8 cellular contexts compared by ENCODE assay signal in the genomic region with DNA sequence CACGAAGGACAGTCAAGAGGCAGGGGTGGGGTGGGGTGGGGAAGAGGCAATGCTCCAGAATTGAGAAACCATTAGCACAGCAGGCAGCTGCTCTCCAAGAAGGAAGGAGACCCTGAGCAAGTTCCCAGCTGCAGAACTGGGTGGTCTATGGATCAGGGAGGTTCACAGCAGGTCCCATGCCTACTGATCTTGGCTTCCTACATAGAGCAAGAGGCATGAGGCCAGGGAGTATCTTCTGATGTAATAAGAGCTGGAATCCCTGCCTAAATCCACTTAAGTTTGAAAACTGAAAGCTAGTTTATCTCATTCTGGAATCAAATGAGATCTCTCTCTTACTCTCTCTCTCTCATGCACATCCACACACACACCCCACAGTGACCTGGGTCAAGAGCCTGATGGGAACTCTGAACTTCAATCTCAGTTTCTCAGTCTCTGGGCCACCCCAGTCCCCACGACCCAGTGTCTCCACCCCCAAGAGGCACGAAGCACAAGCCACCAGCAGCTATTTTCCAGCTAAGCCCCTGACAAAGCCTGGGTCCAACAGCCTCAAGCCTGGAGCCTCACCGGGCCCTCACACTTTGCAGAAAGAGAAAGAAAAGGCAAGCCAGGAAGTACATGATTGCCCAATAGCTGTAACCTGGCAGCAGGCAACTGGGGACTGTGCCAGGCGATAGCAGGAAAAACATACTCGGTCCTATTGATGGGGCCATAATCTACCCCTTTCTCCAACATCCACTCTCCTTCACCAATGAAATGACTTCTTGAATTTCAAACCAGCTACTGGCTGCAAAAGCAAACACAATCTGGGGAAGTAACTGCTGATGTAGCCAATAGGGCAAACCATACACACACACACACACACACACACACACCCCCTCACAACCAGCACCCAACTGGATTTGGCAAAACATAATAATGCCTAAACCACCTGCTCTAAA. TPM values are rescaled to one million over a fixed set of nuclear protein-coding genes. Genes with fewer than 3 reads are reported as not detected.
A peak's percentile ranks its signal among the peaks of the same experiment; 100 is the strongest.
DNase-seq lines count a peak whose midpoint lies in the region; FAIRE-seq and TF ChIP-seq lines count a peak whose summit lies in the region.

No MANE protein-coding gene starts in this region.

- no peak for TF ChIP-seq RAD21 in neural cell (conservative IDR thresholded peaks at IDR 0.05)

- DNase-seq in DMS53 (lab: John Stamatoyannopoulos, UW) (peak; percentile 95), NCI-H1092 (lab: John Stamatoyannopoulos, UW) (peak; percentile 96), esophagus squamous epithelium (lab: John Stamatoyannopoulos, UW) (no peak), D721Med (ENCODE audit: insufficient read length, low spot score) (no peak), cortex of kidney (lab: John Stamatoyannopoulos, UW) (no peak), GM12891 (ENCODE audit: insufficient read length, low spot score) (no peak)

- no peak for TF ChIP-seq EP300 in neural cell (conservative IDR thresholded peaks at IDR 0.05; ENCODE audit: poor library complexity, severe bottlenecking)

- FAIRE-seq in D721Med (lab: Jason Lieb, UNC) (no peak), GM12891 (lab: Jason Lieb, UNC) (no peak)

- no peak for TF ChIP-seq CTCF in WI38 (IDR thresholded peaks at IDR 0.05; ENCODE audit: low read depth, low read length)
- no peak for TF ChIP-seq CTCF in esophagus squamous epithelium (IDR thresholded peaks at IDR 0.05)
- no peak for TF ChIP-seq CTCF in neural cell (IDR thresholded peaks at IDR 0.05; ENCODE audit: poor library complexity, severe bottlenecking)
- no peak for TF ChIP-seq CTCF in D721Med (IDR thresholded peaks at IDR 0.05; ENCODE audit: insufficient read depth, missing control alignments)

- H3K4me3 ChIP-seq in WI38 (ENCODE audit: low read depth, low read length) (peak overlapping the region; percentile 99), esophagus squamous epithelium (peak overlapping the region; percentile 70 to 81 (median 76)), neural cell (ENCODE audit: low read length) (peak overlapping the region; percentile 80)

- H3K9me3 ChIP-seq in esophagus squamous epithelium (no peaks in the 10 kb centered on the region), neural cell (ENCODE audit: low read length) (no peaks in the 10 kb centered on the region)

- H3K27ac ChIP-seq in esophagus squamous epithelium (peak overlapping the region; percentile 83 to 93 (median 92)), neural cell (ENCODE audit: low read length) (no peak overlapping the region)

- intact Hi-C loops in esophagus squamous epithelium (cut with DNase I) = no loop called here

- no peaks in the 10 kb centered on the region for H3K9me2 ChIP-seq in neural cell (ENCODE audit: insufficient read depth, low read length)

- 6 to 12% methylated on average over 4 to 5 of the region's 6 CpGs for WGBS in esophagus squamous epithelium, 2 donors

- peaks cover 58% of the 10 kb centered on the region for H3K79me2 ChIP-seq in neural cell (replicated peaks; ENCODE audit: insufficient read depth, low read length)

- no peak overlapping the region for H3K9ac ChIP-seq in neural cell (ENCODE audit: low read length)

- H2AFZ ChIP-seq in neural cell (ENCODE audit: low read depth, low read length) = no peak overlapping the region

- H4K20me1 ChIP-seq in neural cell (ENCODE audit: insufficient read depth) = no peaks in the 10 kb centered on the region

- H3F3A ChIP-seq in neural cell (ENCODE audit: insufficient read depth, low read length, poor library complexity, severe bottlenecking) = no peaks in the 10 kb centered on the region

- H3K27me3 ChIP-seq in esophagus squamous epithelium = no peaks in the 10 kb centered on the region
- no peaks in the 10 kb centered on the region for H3K27me3 ChIP-seq in neural cell (ENCODE audit: insufficient read depth, low read depth, low read length)

- peaks cover 30 to 77% (median 44%) of the 10 kb centered on the region in 3 donors for H3K4me1 ChIP-seq in esophagus squamous epithelium

- H3K36me3 ChIP-seq in esophagus squamous epithelium (no peaks in the 10 kb centered on the region), neural cell (ENCODE audit: insufficient read depth, low read length) (no peaks in the 10 kb centered on the region)

- TF ChIP-seq POLR2A in esophagus squamous epithelium (IDR thresholded peaks at IDR 0.05) (peak in 1 of 4 donors; percentile 39), GM12891 (IDR thresholded peaks at IDR 0.05; ENCODE audit: low read depth, low read length) (no peak)

- no peak overlapping the region for H3K4me2 ChIP-seq in neural cell (ENCODE audit: low read length)

TF ChIP-seq in neural cell, 6 proteins besides CTCF, POLR2A, EP300 and RAD21:
- TF ChIP-seq EZH2 (IDR thresholded peaks at IDR 0.05; ENCODE audit: borderline replicate concordance, insufficient read depth, low read length, poor library complexity, severe bottlenecking) = no peak
- no peak for TF ChIP-seq SMC3 (conservative IDR thresholded peaks at IDR 0.05; ENCODE audit: poor library complexity)
- no peak for TF ChIP-seq MXI1 (conservative IDR thresholded peaks at IDR 0.05; ENCODE audit: poor library complexity, severe bottlenecking)
- TF ChIP-seq, protein P1, sequence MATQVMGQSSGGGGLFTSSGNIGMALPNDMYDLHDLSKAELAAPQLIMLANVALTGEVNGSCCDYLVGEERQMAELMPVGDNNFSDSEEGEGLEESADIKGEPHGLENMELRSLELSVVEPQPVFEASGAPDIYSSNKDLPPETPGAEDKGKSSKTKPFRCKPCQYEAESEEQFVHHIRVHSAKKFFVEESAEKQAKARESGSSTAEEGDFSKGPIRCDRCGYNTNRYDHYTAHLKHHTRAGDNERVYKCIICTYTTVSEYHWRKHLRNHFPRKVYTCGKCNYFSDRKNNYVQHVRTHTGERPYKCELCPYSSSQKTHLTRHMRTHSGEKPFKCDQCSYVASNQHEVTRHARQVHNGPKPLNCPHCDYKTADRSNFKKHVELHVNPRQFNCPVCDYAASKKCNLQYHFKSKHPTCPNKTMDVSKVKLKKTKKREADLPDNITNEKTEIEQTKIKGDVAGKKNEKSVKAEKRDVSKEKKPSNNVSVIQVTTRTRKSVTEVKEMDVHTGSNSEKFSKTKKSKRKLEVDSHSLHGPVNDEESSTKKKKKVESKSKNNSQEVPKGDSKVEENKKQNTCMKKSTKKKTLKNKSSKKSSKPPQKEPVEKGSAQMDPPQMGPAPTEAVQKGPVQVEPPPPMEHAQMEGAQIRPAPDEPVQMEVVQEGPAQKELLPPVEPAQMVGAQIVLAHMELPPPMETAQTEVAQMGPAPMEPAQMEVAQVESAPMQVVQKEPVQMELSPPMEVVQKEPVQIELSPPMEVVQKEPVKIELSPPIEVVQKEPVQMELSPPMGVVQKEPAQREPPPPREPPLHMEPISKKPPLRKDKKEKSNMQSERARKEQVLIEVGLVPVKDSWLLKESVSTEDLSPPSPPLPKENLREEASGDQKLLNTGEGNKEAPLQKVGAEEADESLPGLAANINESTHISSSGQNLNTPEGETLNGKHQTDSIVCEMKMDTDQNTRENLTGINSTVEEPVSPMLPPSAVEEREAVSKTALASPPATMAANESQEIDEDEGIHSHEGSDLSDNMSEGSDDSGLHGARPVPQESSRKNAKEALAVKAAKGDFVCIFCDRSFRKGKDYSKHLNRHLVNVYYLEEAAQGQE (IDR thresholded peaks at IDR 0.05; ENCODE audit: borderline replicate concordance) = no peak
- no peak for TF ChIP-seq POLR2AphosphoS5 (IDR thresholded peaks at IDR 0.05)
- no peak for TF ChIP-seq TAF1 (IDR thresholded peaks at IDR 0.05; ENCODE audit: low read depth)
TF ChIP-seq in neural cell: peak in this region for 0.

TF ChIP-seq in GM12891, 5 proteins besides CTCF, POLR2A, EP300 and RAD21:
- TF ChIP-seq POLR2AphosphoS5 (IDR thresholded peaks at IDR 0.05; ENCODE audit: low read depth, low read length) = no peak
- TF ChIP-seq SPI1 (IDR thresholded peaks at IDR 0.05; ENCODE audit: low read depth, low read length) = no peak
- no peak for TF ChIP-seq POU2F2 (IDR thresholded peaks at IDR 0.05; ENCODE audit: low read depth, low read length)
- TF ChIP-seq PAX5 (IDR thresholded peaks at IDR 0.05; ENCODE audit: insufficient read depth, low read length, severe bottlenecking) = no peak
- no peak for TF ChIP-seq TAF1 (IDR thresholded peaks at IDR 0.05; ENCODE audit: low read depth, low read length)

RNA-seq across cellular contexts. Expression of a gene that starts 2.2 kb away (rescaled TPM):
- total RNA-seq in esophagus squamous epithelium = 10 to 100 TPM; 15.8 to 32.0 (median 21.4) TPM
- polyA plus RNA-seq in neural cell = 1.4 and 2.9 TPM in 2 replicates
- polyA minus RNA-seq in neural cell = 2.5 and 3.2 TPM in 2 replicates
- polyA plus RNA-seq in GM12891 (2012; ENCODE audit: low read depth, missing spikeins) = 0.12 TPM

RNA-seq across cellular contexts. Expression of a gene that starts 37.4 kb away (rescaled TPM):
- 1 to 10 TPM in 3 of 4 donors, under 1 TPM in 1; 0.97 to 4.4 (median 2.1) TPM for total RNA-seq in esophagus squamous epithelium
- polyA plus RNA-seq in neural cell = 7.7 and 11.7 TPM in 2 replicates
- 4.4 TPM in 2 replicates for polyA minus RNA-seq in neural cell
- not detected for polyA plus RNA-seq in GM12891 (2012; ENCODE audit: low read depth, missing spikeins)

Comparison
In these comparisons a context has a peak if more than half of its experiments do, and no peak if none do; other contexts are left out.
1. DNase-seq: peak in DMS53 (single experiment) and NCI-H1092 (single experiment); none in esophagus squamous epithelium (single experiment), D721Med (single experiment), cortex of kidney (single experiment) and GM12891 (single experiment).
2. Peak in every context shown above with its lines, with median percentiles within 50 percentile points of each other: H3K4me3 ChIP-seq.